8 cellular contexts compared by ENCODE assay signal in the genomic region with DNA sequence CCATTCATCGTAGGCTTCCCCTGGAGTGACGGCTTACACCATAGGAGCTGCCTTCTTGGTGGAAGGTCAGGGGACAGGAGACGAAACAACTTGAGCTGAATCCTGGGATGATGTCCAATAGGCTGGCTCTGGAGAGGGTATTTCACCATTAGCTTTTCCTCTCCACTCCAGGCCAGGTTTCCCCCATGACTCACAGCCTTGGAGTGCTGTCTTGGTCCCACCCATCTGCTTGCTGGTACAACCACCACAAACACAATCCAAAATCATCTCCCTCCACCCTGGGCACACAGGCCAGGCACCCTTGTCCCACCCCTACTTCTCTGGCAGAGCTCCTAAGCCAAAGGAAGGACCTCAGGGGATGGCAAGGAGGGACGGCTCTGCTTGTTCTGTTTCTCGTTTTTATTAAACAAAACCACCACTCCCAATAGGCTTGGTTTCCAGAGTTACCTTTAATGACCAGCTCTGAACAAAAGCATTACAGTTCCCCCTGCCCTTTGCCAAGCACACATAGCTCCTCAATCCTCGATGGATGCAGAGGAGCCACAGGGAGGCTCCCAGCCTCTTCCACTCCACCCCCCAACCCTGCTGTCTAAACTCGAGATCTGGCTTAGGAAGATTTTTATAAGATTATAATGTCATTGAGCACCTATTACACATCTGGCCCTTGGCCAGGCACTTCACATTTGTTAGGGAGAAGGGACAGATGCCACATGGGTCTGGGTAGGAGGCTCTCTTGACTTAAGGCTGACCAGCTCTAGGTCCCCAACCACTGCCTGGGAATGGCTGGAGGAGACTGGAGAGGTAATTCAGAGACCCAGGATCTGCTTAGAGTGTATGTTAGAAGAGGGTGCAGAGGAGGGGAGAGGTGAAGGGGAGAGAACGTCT. TPM values are rescaled to one million over a fixed set of nuclear protein-coding genes. Genes with fewer than 3 reads are reported as not detected.
DNase-seq lines count a peak whose midpoint lies in the region; ATAC-seq and TF ChIP-seq lines count a peak whose summit lies in the region.

No MANE protein-coding gene starts in this region.

- H3K4me3 ChIP-seq in ACC112 (ENCODE audit: low read depth, low read length), result peak overlapping the region; percentile 41
- no peak overlapping the region for H3K4me3 ChIP-seq in endodermal cell (ENCODE audit: low read length)
- H3K4me3 ChIP-seq in mucosa of rectum (ENCODE audit: low read length in 2 of 2), result no peak overlapping the region

- DNase-seq in NCI-H69 (lab: John Stamatoyannopoulos, UW) (peak; percentile 36), endodermal cell (peak; percentile 38), DMS53 treated with DMSO at 0.1 percent for 48 hours (lab: John Stamatoyannopoulos, UW; ENCODE audit: unreplicated experiment) (no peak), T-helper 2 cell (no peak), T-cell (no peak)
- no peak for DNase-seq in stimulated activated effector memory CD8-positive, alpha-beta T cell treated with anti-CD3 and anti-CD28 coated beads, Interleukin-12 subunit alpha, Interleukin-12 subunit beta, amount 100 ng/mL, for 72 hours (ENCODE audit: low spot score in 2 of 2)

- no peak for TF ChIP-seq CTCF in endodermal cell (conservative IDR thresholded peaks at IDR 0.05)

- peak overlapping the region; percentile 85 for H3K27ac ChIP-seq in ACC112 (ENCODE audit: low read depth, low read length)
- H3K27ac ChIP-seq in endodermal cell (ENCODE audit: low read depth, low read length), result no peak overlapping the region
- peak overlapping the region; percentile 2 to 39 for H3K27ac ChIP-seq in mucosa of rectum (ENCODE audit: low read depth in 2 of 2, low read length in 2 of 2)

- POLR2A ChIA-PET in T-cell (lab: Charles Lee), result no interaction called here

- H3K4me1 ChIP-seq in ACC112 (ENCODE audit: control insufficient read depth, insufficient read depth, low read length, unreplicated experiment) (peaks cover 70% of the 10 kb centered on the region), endodermal cell (ENCODE audit: control insufficient read depth, insufficient read depth, low read length) (no peaks in the 10 kb centered on the region), mucosa of rectum (ENCODE audit: control insufficient read depth in 2 of 2, insufficient read depth in 2 of 2, low read length in 2 of 2) (peaks cover 20 to 25% of the 10 kb centered on the region in 2 donors)

- WGBS in endodermal cell (ENCODE audit: insufficient coverage in 1 of 2, insufficient read length in 1 of 2), 2 experiments, result 75 to 81% methylated on average over 6 of the region's 8 CpGs

- CTCF ChIA-PET in T-cell (lab: Charles Lee), result interaction anchor here in 1 of 2 donors (0.7 to 0.8 kb wide), 2 partner anchors 88 to 964 kb away, joined by 3 read pairs; no protein-coding TSS in a partner anchor

- H3K27ac Mint-ChIP-seq in endodermal cell (no peak overlapping the region), T-cell (peak overlapping the region in 1 of 2 donors; percentile 11)
- H3K27ac Mint-ChIP-seq in stimulated activated effector memory CD8-positive, alpha-beta T cell treated with anti-CD3 and anti-CD28 coated beads, Interleukin-12 subunit alpha, Interleukin-12 subunit beta, amount 100 ng/mL, for 72 hours, result no peak overlapping the region

- no peak overlapping the region for H2AFZ ChIP-seq in ACC112 (ENCODE audit: low read length, unreplicated experiment)

- ATAC-seq in stimulated activated effector memory CD8-positive, alpha-beta T cell treated with anti-CD3 and anti-CD28 coated beads, Interleukin-12 subunit alpha, Interleukin-12 subunit beta, amount 100 ng/mL, for 72 hours, result no peak
- ATAC-seq in T-cell (replicated peaks in 1 of 4), result no peak

- H3K36me3 ChIP-seq in ACC112 (ENCODE audit: insufficient read depth, low read length), result peaks cover 6% of the 10 kb centered on the region; the same call in 1 of the 2 replicates
- no peaks in the 10 kb centered on the region for H3K36me3 ChIP-seq in endodermal cell (ENCODE audit: control insufficient read depth, insufficient read depth, low read length)
- peaks cover 0 to 2% of the 10 kb centered on the region in 2 donors for H3K36me3 ChIP-seq in mucosa of rectum (ENCODE audit: control insufficient read depth in 2 of 2, insufficient read depth in 2 of 2, low read length in 2 of 2)

- H3K9me3 ChIP-seq in endodermal cell (ENCODE audit: control insufficient read depth, low read length) (no peaks in the 10 kb centered on the region), mucosa of rectum (ENCODE audit: control insufficient read depth in 2 of 2, low read length in 2 of 2) (no peaks in the 10 kb centered on the region)

- H3K36me3 Mint-ChIP-seq in endodermal cell (ENCODE audit: low read depth) (no peaks in the 10 kb centered on the region), T-cell (no peaks in the 10 kb centered on the region)
- H3K36me3 Mint-ChIP-seq in stimulated activated effector memory CD8-positive, alpha-beta T cell treated with anti-CD3 and anti-CD28 coated beads, Interleukin-12 subunit alpha, Interleukin-12 subunit beta, amount 100 ng/mL, for 72 hours, result no peaks in the 10 kb centered on the region

- H3K27me3 ChIP-seq in ACC112 (ENCODE audit: insufficient read depth, low read length) (no peaks in the 10 kb centered on the region), endodermal cell (ENCODE audit: control insufficient read depth, insufficient read depth, low read length, poor library complexity, severe bottlenecking) (peaks cover 7% of the 10 kb centered on the region), mucosa of rectum (ENCODE audit: control insufficient read depth in 2 of 2, insufficient read depth in 2 of 2, low read length in 2 of 2) (no peaks in the 10 kb centered on the region)

- H3K9ac ChIP-seq in endodermal cell (ENCODE audit: extremely low read depth, low read length, poor library complexity, severe bottlenecking) (no peak overlapping the region), mucosa of rectum (ENCODE audit: low read depth in 1 of 2, low read length in 2 of 2) (no peak overlapping the region)

- peaks cover 90% of the 10 kb centered on the region for H3K79me2 ChIP-seq in ACC112 (ENCODE audit: control insufficient read depth, insufficient read depth, low read length, unreplicated experiment)

- H3K4me3 Mint-ChIP-seq in endodermal cell, result no peak overlapping the region
- no peak overlapping the region for H3K4me3 Mint-ChIP-seq in stimulated activated effector memory CD8-positive, alpha-beta T cell treated with anti-CD3 and anti-CD28 coated beads, Interleukin-12 subunit alpha, Interleukin-12 subunit beta, amount 100 ng/mL, for 72 hours
- H3K4me3 Mint-ChIP-seq in T-cell, result no peak overlapping the region

- H3K9me3 Mint-ChIP-seq in endodermal cell (no peaks in the 10 kb centered on the region), T-cell (no peaks in the 10 kb centered on the region)
- no peaks in the 10 kb centered on the region for H3K9me3 Mint-ChIP-seq in stimulated activated effector memory CD8-positive, alpha-beta T cell treated with anti-CD3 and anti-CD28 coated beads, Interleukin-12 subunit alpha, Interleukin-12 subunit beta, amount 100 ng/mL, for 72 hours

- H3K4me1 Mint-ChIP-seq in endodermal cell (peaks cover 3% of the 10 kb centered on the region), T-cell (peaks cover 14 to 21% (median 19%) of the 10 kb centered on the region in 3 donors)
- H3K4me1 Mint-ChIP-seq in stimulated activated effector memory CD8-positive, alpha-beta T cell treated with anti-CD3 and anti-CD28 coated beads, Interleukin-12 subunit alpha, Interleukin-12 subunit beta, amount 100 ng/mL, for 72 hours, result peaks cover 10% of the 10 kb centered on the region

- H3K27me3 Mint-ChIP-seq in endodermal cell (ENCODE audit: insufficient read depth) (peaks cover 11% of the 10 kb centered on the region), T-cell (no peaks in the 10 kb centered on the region)

RNA-seq across cellular contexts. Expression of gene CAVIN1, which starts 13.3 kb away (rescaled TPM):
- 1 to 10 TPM in 1 of 2 donors, under 1 TPM in 1; 0.51 to 3.1 TPM for total RNA-seq in endodermal cell
- 8.4 TPM for polyA plus RNA-seq in endodermal cell (2013, experiment 1 of 2)
- 8.2 TPM for polyA plus RNA-seq in endodermal cell (2013, experiment 2 of 2)
- total RNA-seq in T-cell, result 1 to 10 TPM in 4 of 5 donors, under 1 TPM in 1; 0.83 to 2.3 (median 2.1) TPM

RNA-seq across cellular contexts. Expression of gene STAT3, which starts 21.5 kb away (rescaled TPM):
- total RNA-seq in endodermal cell (10 to 100 TPM; 27.5 to 32.4 TPM), T-cell (100 to 1,000 TPM; 113 to 242 (median 129) TPM)
- 37.5 TPM for polyA plus RNA-seq in endodermal cell (2013, experiment 1 of 2)
- polyA plus RNA-seq in endodermal cell (2013, experiment 2 of 2), result 40.2 TPM

RNA-seq across cellular contexts. Expression of gene ATP6V0A1, which starts 49.0 kb away (rescaled TPM):
- 10 to 100 TPM; 45.2 to 53.1 TPM for total RNA-seq in endodermal cell
- 47.2 TPM for polyA plus RNA-seq in endodermal cell (2013, experiment 1 of 2)
- polyA plus RNA-seq in endodermal cell (2013, experiment 2 of 2), result 34.8 TPM
- 10 to 100 TPM; 11.1 to 18.0 (median 14.9) TPM for total RNA-seq in T-cell

Comparison
In these comparisons a context has a peak if more than half of its experiments do, and no peak if none do; other contexts are left out.
1. DNase-seq: peak in NCI-H69 (single experiment) and endodermal cell (single experiment); none in stimulated activated effector memory CD8-positive, alpha-beta T cell treated with anti-CD3 and anti-CD28 coated beads, Interleukin-12 subunit alpha, Interleukin-12 subunit beta, amount 100 ng/mL, for 72 hours (0 of 2), DMS53 treated with DMSO at 0.1 percent for 48 hours (single experiment), T-helper 2 cell (0 of 5) and T-cell (0 of 34).